Comparison of ENCODE assay signal across 27 cellular contexts in genomic region chr12:132235116-132235820, GRCh38.
"Had no signal": no experiment of that assay in that cellular context is flagged by ENCODE, and none has a peak within 500 bp of the region (broad histone marks: within the 10 kb centered on the region; RNA-seq: fewer than 3 reads in every experiment).

No MANE protein-coding gene starts in this region.

- H3K4me1 Mint-ChIP-seq: endodermal cell had no signal

- H3K27me3 ChIP-seq: colonic mucosa, testis had no signal

- H3K27ac Mint-ChIP-seq: dendritic cell treated with granulocyte-macrophage colony-stimulating factor and Interleukin-4, amounts not matched to agents 40 ng/mL and 50 ng/mL, for 4 days; endodermal cell; memory B cell; nephron; type B pancreatic cell had no signal

- H3K36me3 Mint-ChIP-seq: memory B cell, naive B cell, type B pancreatic cell had no signal

- H3K9me3 Mint-ChIP-seq: dendritic cell treated with granulocyte-macrophage colony-stimulating factor and Interleukin-4, amounts not matched to agents 40 ng/mL and 50 ng/mL, for 4 days; endodermal cell; type B pancreatic cell had no signal

- H3K4me1 ChIP-seq: colonic mucosa, gastrocnemius medialis, psoas muscle, testis, tibial artery had no signal

- H3K36me3 ChIP-seq: colonic mucosa, gastrocnemius medialis, tibial artery had no signal

- H3K4me3 Mint-ChIP-seq: dendritic cell treated with granulocyte-macrophage colony-stimulating factor and Interleukin-4, amounts not matched to agents 40 ng/mL and 50 ng/mL, for 4 days; endodermal cell; memory B cell; naive B cell; nephron; type B pancreatic cell had no signal

- H3K27me3 Mint-ChIP-seq: memory B cell had no signal

- H3K27ac ChIP-seq: colonic mucosa, epithelial cell of prostate, gastrocnemius medialis, psoas muscle, testis, tibial artery had no signal

- DNase-seq: colonic mucosa; effector CD8-positive, alpha-beta T cell; endodermal cell; foreskin fibroblast; gastrocnemius medialis; mucosa of descending colon; naive B cell; nucleus accumbens; psoas muscle; small intestine; stimulated activated CD4-positive, alpha-beta T cell treated with anti-CD3 and anti-CD28 coated beads, Interleukin-12 subunit alpha, Interleukin-12 subunit beta, amount 100 ng/mL, for 4 hours; stimulated activated CD4-positive, alpha-beta T cell treated with anti-CD3 and anti-CD28 coated beads, Interleukin-1b, Interleukin-23, amount 100 ng/mL, for 48 hours; stimulated activated CD4-positive, alpha-beta T cell treated with anti-CD3 and anti-CD28 coated beads, Interleukin-4, amount 100 ng/mL, for 1 hour; stimulated activated CD8-positive, alpha-beta memory T cell treated with anti-CD3 and anti-CD28 coated beads, Interleukin-4, amount 100 ng/mL, for 48 hours; stimulated activated naive CD4-positive, alpha-beta T cell; substantia nigra; testis had no signal

- H3K4me3 ChIP-seq: colonic mucosa, gastrocnemius medialis, lung, mucosa of descending colon, psoas muscle, testis, tibial artery had no signal

- H3K9me3 ChIP-seq: colonic mucosa, gastrocnemius medialis, mucosa of descending colon, psoas muscle, testis, tibial artery had no signal

- ATAC-seq: esophagus mucosa, gastrocnemius medialis, left lobe of liver, mucosa of descending colon, psoas muscle, right cardiac atrium had no signal
